8 cellular contexts compared by ENCODE assay signal in the genomic region with DNA sequence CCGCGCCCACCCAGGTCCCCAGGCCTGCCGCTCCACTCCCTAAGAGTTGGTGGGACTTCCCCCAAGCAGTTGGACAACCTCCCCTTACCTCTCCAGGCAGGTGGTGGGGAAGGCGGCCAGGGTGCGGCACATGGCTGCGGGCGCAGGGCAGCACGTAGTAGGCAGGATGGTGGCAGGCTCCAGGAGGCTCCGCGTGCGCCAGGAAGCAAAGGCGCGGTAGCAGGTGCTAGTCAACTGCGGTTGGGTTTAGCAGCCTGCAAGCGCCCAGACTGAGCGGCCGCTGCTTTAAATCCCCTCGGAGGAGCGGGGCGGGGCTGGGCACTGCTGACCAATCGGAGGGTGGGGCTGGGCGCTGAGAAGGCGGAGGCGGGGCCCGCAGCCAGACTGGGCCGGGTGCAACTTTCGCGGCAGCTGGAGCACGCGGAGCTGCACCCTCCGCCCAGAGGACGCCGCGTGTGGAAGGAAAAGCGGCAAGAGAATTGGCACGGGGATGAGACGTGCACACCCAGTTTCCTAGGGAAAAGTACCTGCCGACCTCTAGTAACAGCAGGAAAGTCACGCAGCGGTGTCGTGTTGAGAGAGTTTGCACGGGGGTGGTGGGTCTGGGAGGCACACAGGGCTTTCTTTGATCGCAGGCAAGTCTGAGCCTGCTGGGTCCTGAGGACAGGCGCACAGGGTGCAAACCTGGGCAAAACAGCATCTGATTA. TPM values are rescaled to one million over a fixed set of nuclear protein-coding genes. Genes with fewer than 3 reads are reported as not detected.
A peak's percentile ranks its signal among the peaks of the same experiment; 100 is the strongest.
DNase-seq lines count a peak whose midpoint lies in the region; ATAC-seq and TF ChIP-seq lines count a peak whose summit lies in the region.

A gene with protein sequence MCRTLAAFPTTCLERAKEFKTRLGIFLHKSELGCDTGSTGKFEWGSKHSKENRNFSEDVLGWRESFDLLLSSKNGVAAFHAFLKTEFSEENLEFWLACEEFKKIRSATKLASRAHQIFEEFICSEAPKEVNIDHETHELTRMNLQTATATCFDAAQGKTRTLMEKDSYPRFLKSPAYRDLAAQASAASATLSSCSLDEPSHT (minus strand): TSS at position 262 of the 707 bp plus-strand sequence. CDS start 130 bp downstream, at position 132.

- peaks cover 38% of the 10 kb centered on the region for H3K4me1 Mint-ChIP-seq in dendritic cell treated with granulocyte-macrophage colony-stimulating factor and Interleukin-4, amounts not matched to agents 40 ng/mL and 50 ng/mL, for 4 days (ENCODE audit: low read depth)

- peaks cover 30% of the 10 kb centered on the region for H3K27me3 Mint-ChIP-seq in dendritic cell treated with granulocyte-macrophage colony-stimulating factor and Interleukin-4, amounts not matched to agents 40 ng/mL and 50 ng/mL, for 4 days

- peak within 1 kb of the TSS; percentile 14 to 68 (median 50) for H3K4me3 ChIP-seq in liver (ENCODE audit: low read depth in 1 of 3, low read length in 3 of 3)

- peaks cover 0 to 2% (median 0%) of the 10 kb centered on the region in 4 donors for H3K36me3 ChIP-seq in liver (ENCODE audit: control insufficient read depth in 4 of 4, insufficient read depth in 3 of 4, low read depth in 1 of 4, low read length in 3 of 4)

- H3K36me3 Mint-ChIP-seq in dendritic cell treated with granulocyte-macrophage colony-stimulating factor and Interleukin-4, amounts not matched to agents 40 ng/mL and 50 ng/mL, for 4 days (ENCODE audit: low read depth) = no peaks in the 10 kb centered on the region

- peak within 1 kb of the TSS; percentile 61 for H3K4me3 Mint-ChIP-seq in dendritic cell treated with granulocyte-macrophage colony-stimulating factor and Interleukin-4, amounts not matched to agents 40 ng/mL and 50 ng/mL, for 4 days

- intact Hi-C loops in dendritic cell treated with granulocyte-macrophage colony-stimulating factor and Interleukin-4, amounts not matched to agents 40 ng/mL and 50 ng/mL, for 4 days (cut with micrococcal nuclease) = no loop called here

- H3K9ac ChIP-seq in liver (ENCODE audit: low read depth in 1 of 2, low read length in 2 of 2) = peak within 1 kb of the TSS; percentile 21 to 23

- no peak within 1 kb of the TSS for H3K27ac Mint-ChIP-seq in dendritic cell treated with granulocyte-macrophage colony-stimulating factor and Interleukin-4, amounts not matched to agents 40 ng/mL and 50 ng/mL, for 4 days

- no peak for TF ChIP-seq RAD21 in liver (IDR thresholded peaks at IDR 0.05)

- no peaks in the 10 kb centered on the region for H3K9me3 Mint-ChIP-seq in dendritic cell treated with granulocyte-macrophage colony-stimulating factor and Interleukin-4, amounts not matched to agents 40 ng/mL and 50 ng/mL, for 4 days

- TF ChIP-seq CTCF in C4-2B (conservative IDR thresholded peaks at IDR 0.05) (no peak), liver (IDR thresholded peaks at IDR 0.05; ENCODE audit: low read depth, low read length, missing input control) (no peak)

- H3K27ac ChIP-seq in C4-2B (peak within 1 kb of the TSS; percentile 37; the same call in 1 of the 2 replicates), liver (ENCODE audit: low read depth in 1 of 2, low read length in 2 of 2) (peak within 1 kb of the TSS; percentile 71 to 80)

- 2% methylated on average over 44 of the region's 44 CpGs for WGBS in liver

- no peaks in the 10 kb centered on the region for H3K27me3 ChIP-seq in liver (ENCODE audit: control insufficient read depth in 4 of 4, insufficient read depth in 4 of 4, low read length in 3 of 4)

- peak; percentile 99 for DNase-seq in NCI-H69 (lab: John Stamatoyannopoulos, UW)
- peak; percentile 91 for DNase-seq in activated CD4-positive, alpha-beta T cell treated with anti-CD3 and anti-CD28 coated beads, Interleukin-2, amount 50 U/mL, for 4 hours
- DNase-seq in stimulated activated CD4-positive, alpha-beta T cell treated with anti-CD3 and anti-CD28 coated beads, Interleukin-4, amount 100 ng/mL, for 4 hours = peak; percentile 89 to 94

- ATAC-seq in GM19351 (IDR thresholded peaks at IDR 0.05; ENCODE audit: unreplicated experiment) = peak; percentile 90
- peak; percentile 80 for ATAC-seq in HG03520 (IDR thresholded peaks at IDR 0.05; ENCODE audit: unreplicated experiment)

- peaks cover 9 to 29% (median 15%) of the 10 kb centered on the region in 4 donors for H3K4me1 ChIP-seq in liver (ENCODE audit: control insufficient read depth in 4 of 4, insufficient read depth in 4 of 4, low read length in 3 of 4)

- no peaks in the 10 kb centered on the region for H3K9me3 ChIP-seq in liver (ENCODE audit: control insufficient read depth in 4 of 4, low read length in 3 of 4)

TF ChIP-seq in liver, 16 proteins besides CTCF, POLR2A, EP300 and RAD21:
- peak; percentile 41 for TF ChIP-seq YY1 (IDR thresholded peaks at IDR 0.05)
- TF ChIP-seq, protein P1, sequence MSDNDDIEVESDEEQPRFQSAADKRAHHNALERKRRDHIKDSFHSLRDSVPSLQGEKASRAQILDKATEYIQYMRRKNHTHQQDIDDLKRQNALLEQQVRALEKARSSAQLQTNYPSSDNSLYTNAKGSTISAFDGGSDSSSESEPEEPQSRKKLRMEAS (IDR thresholded peaks at IDR 0.05) = peak; percentile 92
- no peak for TF ChIP-seq SP1 (IDR thresholded peaks at IDR 0.05)
- TF ChIP-seq, protein P2, sequence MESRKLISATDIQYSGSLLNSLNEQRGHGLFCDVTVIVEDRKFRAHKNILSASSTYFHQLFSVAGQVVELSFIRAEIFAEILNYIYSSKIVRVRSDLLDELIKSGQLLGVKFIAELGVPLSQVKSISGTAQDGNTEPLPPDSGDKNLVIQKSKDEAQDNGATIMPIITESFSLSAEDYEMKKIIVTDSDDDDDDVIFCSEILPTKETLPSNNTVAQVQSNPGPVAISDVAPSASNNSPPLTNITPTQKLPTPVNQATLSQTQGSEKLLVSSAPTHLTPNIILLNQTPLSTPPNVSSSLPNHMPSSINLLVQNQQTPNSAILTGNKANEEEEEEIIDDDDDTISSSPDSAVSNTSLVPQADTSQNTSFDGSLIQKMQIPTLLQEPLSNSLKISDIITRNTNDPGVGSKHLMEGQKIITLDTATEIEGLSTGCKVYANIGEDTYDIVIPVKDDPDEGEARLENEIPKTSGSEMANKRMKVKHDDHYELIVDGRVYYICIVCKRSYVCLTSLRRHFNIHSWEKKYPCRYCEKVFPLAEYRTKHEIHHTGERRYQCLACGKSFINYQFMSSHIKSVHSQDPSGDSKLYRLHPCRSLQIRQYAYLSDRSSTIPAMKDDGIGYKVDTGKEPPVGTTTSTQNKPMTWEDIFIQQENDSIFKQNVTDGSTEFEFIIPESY (IDR thresholded peaks at IDR 0.05) = no peak
- TF ChIP-seq HNF4G (IDR thresholded peaks at IDR 0.05) = no peak
- no peak for TF ChIP-seq GABPA (IDR thresholded peaks at IDR 0.05 in 1 of 2, conservative IDR thresholded peaks at IDR 0.05 in 1 of 2)

RNA-seq across cellular contexts. Expression of the gene that starts here (rescaled TPM):
- total RNA-seq in liver = 1 to 10 TPM in 1 of 2 donors, under 1 TPM in 1; 0.59 to 2.7 TPM
- polyA plus RNA-seq in liver = 1 to 10 TPM in 1 of 2 donors, under 1 TPM in 1; 0.54 to 1.1 TPM

Comparison
In these comparisons a context has a peak if more than half of its experiments do, and no peak if none do; other contexts are left out.
1. Peak in every context shown above with its lines: DNase-seq, ATAC-seq, H3K4me3 ChIP-seq and H3K27ac ChIP-seq.